Comparison of ENCODE assay signal across 8 cellular contexts in the genomic region with DNA sequence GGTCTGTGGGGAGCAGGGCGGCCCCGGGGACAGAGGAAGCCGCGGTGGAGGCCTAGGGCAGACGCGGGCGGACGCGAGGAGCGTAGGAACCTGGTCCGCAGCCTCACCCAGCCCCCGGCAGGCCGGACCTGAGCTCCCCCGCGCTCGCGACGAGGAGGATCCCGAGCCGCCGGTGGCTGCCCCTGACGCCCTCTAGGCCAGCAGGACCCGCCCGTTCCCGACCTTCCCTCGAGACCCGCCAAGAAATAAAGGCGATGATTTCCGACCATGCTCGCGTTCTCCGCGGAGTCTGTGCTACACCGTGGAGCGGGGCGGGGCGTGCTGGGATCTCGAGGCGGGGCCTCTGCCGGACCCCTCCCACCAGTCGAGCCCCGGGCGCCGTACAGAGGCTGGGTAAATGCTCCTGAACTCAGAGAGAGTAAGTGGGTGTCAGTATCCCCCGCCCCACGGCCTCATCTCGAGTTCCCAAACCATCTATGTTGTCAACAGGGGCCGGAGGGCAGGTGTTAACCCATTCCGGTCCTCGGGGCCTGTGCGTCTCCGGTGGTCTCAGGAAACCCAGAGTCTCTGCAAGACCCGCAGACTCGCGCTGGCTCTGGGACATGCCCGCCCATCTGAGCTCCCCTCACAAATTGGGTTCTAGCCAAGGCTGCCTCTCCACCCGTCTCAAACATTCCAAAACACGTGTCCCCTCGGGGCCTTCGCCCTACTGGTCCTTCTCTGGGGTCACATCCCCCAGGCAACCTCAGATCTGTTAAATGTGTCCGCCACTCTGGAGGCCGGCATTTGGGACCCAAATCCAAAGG. TPM values are rescaled to one million over a fixed set of nuclear protein-coding genes. Genes with fewer than 3 reads are reported as not detected.
DNase-seq lines count a peak whose midpoint lies in the region; ATAC-seq and TF ChIP-seq lines count a peak whose summit lies in the region.

No MANE protein-coding gene starts in this region.

- H3K9me3 ChIP-seq in DOHH2 (ENCODE audit: control insufficient read depth, insufficient read depth, low read length) (no peaks in the 10 kb centered on the region), KOPT-K1 (ENCODE audit: insufficient read depth, low read length, poor library complexity, severe bottlenecking) (no peaks in the 10 kb centered on the region), ascending aorta (no peaks in the 10 kb centered on the region)

- H3K4me2 ChIP-seq in DOHH2 (ENCODE audit: low read length), result peak overlapping the region; percentile 94

- H3K36me3 ChIP-seq in DOHH2 (ENCODE audit: control insufficient read depth, low read length), result no peaks in the 10 kb centered on the region; the same call in 1 of the 2 replicates
- H3K36me3 ChIP-seq in KOPT-K1 (ENCODE audit: insufficient read depth, low read length), result no peaks in the 10 kb centered on the region
- no peaks in the 10 kb centered on the region for H3K36me3 ChIP-seq in ascending aorta

- intact Hi-C loops in ascending aorta (cut with DNase I), result no loop called here

- H3K9me2 ChIP-seq in DOHH2 (replicated peaks; ENCODE audit: control insufficient read depth, low read length), result no peaks in the 10 kb centered on the region; the same call in 1 of the 2 replicates

- H3K27me3 ChIP-seq in DOHH2 (ENCODE audit: control insufficient read depth, low read length), result no peaks in the 10 kb centered on the region
- no peaks in the 10 kb centered on the region for H3K27me3 ChIP-seq in ascending aorta

- peaks cover 8% of the 10 kb centered on the region for H3K79me2 ChIP-seq in DOHH2 (ENCODE audit: control insufficient read depth, low read length)

- ATAC-seq in GM21576 (IDR thresholded peaks at IDR 0.05; ENCODE audit: unreplicated experiment), result peak; percentile 77

- TF ChIP-seq CTCF in DOHH2 (IDR thresholded peaks at IDR 0.05; ENCODE audit: low read depth, low read length, poor library complexity, severe bottlenecking) (no peak), ascending aorta (IDR thresholded peaks at IDR 0.05) (no peak)

- DNase-seq in SW480 (ENCODE audit: low spot score) (peak; percentile 57), ascending aorta (ENCODE audit: low spot score in 2 of 2) (peak in 1 of 2 donors; percentile 76), iPS-NIHi7 (ENCODE audit: extremely low spot score) (peak; percentile 82), HCEC 1CT (no peak)
- DNase-seq in stimulated activated CD4-positive, alpha-beta T cell treated with anti-CD3 and anti-CD28 coated beads, Interleukin-1b, Interleukin-23, amount 100 ng/mL, for 1 hour (ENCODE audit: low read depth in 2 of 2), result peak; percentile 36 to 64

- peaks cover 14% of the 10 kb centered on the region for H3K4me1 ChIP-seq in DOHH2 (ENCODE audit: control insufficient read depth, low read length)
- peaks cover 0 to 6% of the 10 kb centered on the region in 2 donors for H3K4me1 ChIP-seq in ascending aorta

- H3K4me3 ChIP-seq in DOHH2 (ENCODE audit: low read length) (peak overlapping the region; percentile 97), ascending aorta (peak overlapping the region; percentile 75 to 86)

- peak overlapping the region; percentile 70 for H3K27ac ChIP-seq in DOHH2 (ENCODE audit: low read depth, low read length)
- peak overlapping the region; percentile 61 for H3K27ac ChIP-seq in KOPT-K1 (ENCODE audit: low read depth, low read length, poor library complexity, severe bottlenecking)
- H3K27ac ChIP-seq in ascending aorta, result peak overlapping the region; percentile 22 to 65

- H4K20me1 ChIP-seq in DOHH2 (ENCODE audit: control insufficient read depth, insufficient read depth, low read depth, low read length), result no peaks in the 10 kb centered on the region

- no peaks in the 10 kb centered on the region for H3F3A ChIP-seq in DOHH2 (ENCODE audit: control insufficient read depth, insufficient read depth)

RNA-seq across cellular contexts. Expression of a gene that starts 13.7 kb away (rescaled TPM):
- not detected for total RNA-seq in ascending aorta

RNA-seq across cellular contexts. Expression of a gene that starts 21.9 kb away (rescaled TPM):
- 31.9 TPM for total RNA-seq in ascending aorta
